Comparison of ENCODE assay signal across 13 cellular contexts in genomic region chr3:187954486-187955075, GRCh38.
DNase-seq lines count a peak whose midpoint lies in the region; ATAC-seq and TF ChIP-seq lines count a peak whose summit lies in the region.
"Had no signal": no experiment of that assay in that cellular context is flagged by ENCODE, and none has a peak within 500 bp of the region (broad histone marks: within the 10 kb centered on the region; RNA-seq: fewer than 3 reads in every experiment).

No MANE protein-coding gene starts in this region.

- CTCF ChIA-PET in A673 (lab: Charles Lee) = no interaction called here
- CTCF ChIA-PET in Calu3 (lab: Charles Lee) = interaction anchor here (1.0 to 2.3 kb wide), 2 partner anchors 10 to 169 kb away, joined by 3 to 7 read pairs; no protein-coding TSS in a partner anchor

- no peaks in the 10 kb centered on the region for H3K36me3 ChIP-seq in A673 (ENCODE audit: insufficient read depth, low read length, poor library complexity, severe bottlenecking)

- TF ChIP-seq CTCF in HL-60 (IDR thresholded peaks at IDR 0.05; ENCODE audit: insufficient read depth, low read length) (no peak), choroid plexus epithelial cell (conservative IDR thresholded peaks at IDR 0.05; ENCODE audit: low read depth, low read length) (no peak), A673 (conservative IDR thresholded peaks at IDR 0.05; ENCODE audit: low read depth, low read length) (no peak), Calu3 (IDR thresholded peaks at IDR 0.05; ENCODE audit: unreplicated experiment) (no peak)

- no peaks in the 10 kb centered on the region for H3K36me3 Mint-ChIP-seq in natural killer cell treated with Interleukin-12 subunit alpha and Interleukin-12 subunit beta and Interleukin-15 and Interleukin-18, amount 100 ng/mL, for 72 hours
- no peaks in the 10 kb centered on the region for H3K36me3 Mint-ChIP-seq in Calu3 (ENCODE audit: insufficient read depth, unreplicated experiment)
- H3K36me3 Mint-ChIP-seq: type B pancreatic cell had no signal

- POLR2A ChIA-PET in A673 (lab: Charles Lee; ENCODE audit: low non-redundant PET) = no interaction called here

- no peaks in the 10 kb centered on the region for H3K4me1 ChIP-seq in A673 (ENCODE audit: insufficient read depth, low read length, poor library complexity, severe bottlenecking)

- ATAC-seq in natural killer cell treated with Interleukin-12 subunit alpha and Interleukin-12 subunit beta and Interleukin-15 and Interleukin-18, amount 100 ng/mL, for 72 hours = no peak

- H3K27ac ChIP-seq in HL-60 (replicated peaks) (peak overlapping the region; percentile 68), A673 (ENCODE audit: low read depth, low read length, poor library complexity, severe bottlenecking) (no peak overlapping the region)

- no peak overlapping the region for H3K4me3 ChIP-seq in HL-60 (replicated peaks; ENCODE audit: insufficient read depth, low read length)
- no peak overlapping the region for H3K4me3 ChIP-seq in choroid plexus epithelial cell (ENCODE audit: low read depth, low read length)
- no peak overlapping the region for H3K4me3 ChIP-seq in A673 (ENCODE audit: low read depth, low read length, poor library complexity, severe bottlenecking)

- H3K9me3 ChIP-seq in A673 (ENCODE audit: low read depth, low read length, poor library complexity, severe bottlenecking) = no peaks in the 10 kb centered on the region
- H3K9me3 ChIP-seq: Caco-2 had no signal

- H3K9me3 Mint-ChIP-seq in natural killer cell treated with Interleukin-12 subunit alpha and Interleukin-12 subunit beta and Interleukin-15 and Interleukin-18, amount 100 ng/mL, for 72 hours = peaks cover 3% of the 10 kb centered on the region
- no peaks in the 10 kb centered on the region for H3K9me3 Mint-ChIP-seq in Calu3 (ENCODE audit: low read depth, unreplicated experiment)
- H3K9me3 Mint-ChIP-seq: type B pancreatic cell had no signal

- H3K27me3 Mint-ChIP-seq in natural killer cell treated with Interleukin-12 subunit alpha and Interleukin-12 subunit beta and Interleukin-15 and Interleukin-18, amount 100 ng/mL, for 72 hours = no peaks in the 10 kb centered on the region
- no peaks in the 10 kb centered on the region for H3K27me3 Mint-ChIP-seq in Calu3 (ENCODE audit: unreplicated experiment)
- H3K27me3 Mint-ChIP-seq: type B pancreatic cell had no signal

- BruUV-seq in A673 (replicated peaks; lab: Mats Ljungman, UMichigan) = no TSS peak
- no TSS peak for BruUV-seq in Calu3 (replicated peaks; lab: Mats Ljungman, UMichigan)

- peak overlapping the region; percentile 7 to 50 for H3K27ac Mint-ChIP-seq in natural killer cell treated with Interleukin-12 subunit alpha and Interleukin-12 subunit beta and Interleukin-15 and Interleukin-18, amount 100 ng/mL, for 72 hours
- H3K27ac Mint-ChIP-seq in Calu3 (ENCODE audit: unreplicated experiment) = no peak overlapping the region

- peak overlapping the region; percentile 9 for H3K4me3 Mint-ChIP-seq in natural killer cell treated with Interleukin-12 subunit alpha and Interleukin-12 subunit beta and Interleukin-15 and Interleukin-18, amount 100 ng/mL, for 72 hours
- no peak overlapping the region for H3K4me3 Mint-ChIP-seq in Calu3 (ENCODE audit: low read depth, unreplicated experiment)
- H3K4me3 Mint-ChIP-seq: type B pancreatic cell had no signal

- DNase-seq in AG08395 (ENCODE audit: low spot score) (peak; percentile 74), HL-60 (ENCODE audit: low read depth in 1 of 2, low spot score in 1 of 2) (peak in 1 of 2 experiments; percentile 19), choroid plexus epithelial cell (ENCODE audit: low read depth) (peak; percentile 87), A673 (ENCODE audit: low spot score) (no peak), Calu3 (no peak), DMS153 treated with DMSO at 0.1 percent for 48 hours (lab: John Stamatoyannopoulos, UW; ENCODE audit: unreplicated experiment) (no peak)
- no peak for DNase-seq in natural killer cell treated with Interleukin-12 subunit alpha and Interleukin-12 subunit beta and Interleukin-15 and Interleukin-18, amount 100 ng/mL, for 72 hours (ENCODE audit: low spot score)
- no peak for DNase-seq in activated CD4-positive, CD25-positive, alpha-beta regulatory T cell treated with anti-CD3 and anti-CD28 coated beads, Interleukin-2, amount 50 U/mL, for 72 hours
- DNase-seq: activated CD4-positive, alpha-beta T cell treated with anti-CD3 and anti-CD28 coated beads for 48 hours; activated naive CD4-positive, alpha-beta T cell treated with anti-CD3 and anti-CD28 coated beads, Interleukin-2, amount 50 U/mL, for 16 hours; Caco-2; occipital lobe had no signal

- intact Hi-C loops in A673 (cut with micrococcal nuclease; ENCODE audit: unreplicated experiment) (no loop called here), Calu3 (cut with micrococcal nuclease; ENCODE audit: unreplicated experiment) (no loop called here)

- H3K27me3 ChIP-seq in HL-60 (ENCODE audit: insufficient read depth, poor library complexity, severe bottlenecking) = no peaks in the 10 kb centered on the region
- no peaks in the 10 kb centered on the region for H3K27me3 ChIP-seq in A673 (replicated peaks; ENCODE audit: insufficient read depth, low read depth, low read length, poor library complexity)

- H3K4me1 Mint-ChIP-seq in natural killer cell treated with Interleukin-12 subunit alpha and Interleukin-12 subunit beta and Interleukin-15 and Interleukin-18, amount 100 ng/mL, for 72 hours (ENCODE audit: low read depth in 2 of 2) = peaks cover 63 to 71% of the 10 kb centered on the region in 2 donors
- peaks cover 26% of the 10 kb centered on the region for H3K4me1 Mint-ChIP-seq in Calu3 (ENCODE audit: low read depth, unreplicated experiment)

Comparison
In these comparisons a context has a peak if more than half of its experiments do, and no peak if none do; other contexts are left out.
1. DNase-seq: peak in AG08395 (single experiment) and choroid plexus epithelial cell (single experiment); none in natural killer cell treated with Interleukin-12 subunit alpha and Interleukin-12 subunit beta and Interleukin-15 and Interleukin-18, amount 100 ng/mL, for 72 hours (single experiment), A673 (single experiment), Calu3 (single experiment), activated CD4-positive, CD25-positive, alpha-beta regulatory T cell treated with anti-CD3 and anti-CD28 coated beads, Interleukin-2, amount 50 U/mL, for 72 hours (single experiment) and DMS153 treated with DMSO at 0.1 percent for 48 hours (single experiment).